ENCODE assay signal across 17 cellular contexts in genomic region chr10:29502351-29502750, GRCh38.
DNase-seq lines count a peak whose midpoint lies in the region; ATAC-seq and TF ChIP-seq lines count a peak whose summit lies in the region.
"Had no signal": no experiment of that assay in that cellular context is flagged by ENCODE, and none has a peak within 500 bp of the region (broad histone marks: within the 10 kb centered on the region; RNA-seq: fewer than 3 reads in every experiment).

No MANE protein-coding gene starts in this region.

- no peak overlapping the region for H2AFZ ChIP-seq in ACC112 (ENCODE audit: low read length, unreplicated experiment)
- no peak overlapping the region for H2AFZ ChIP-seq in osteoblast (ENCODE audit: low read length)
- H2AFZ ChIP-seq in MM.1S (ENCODE audit: low read length), result no peak overlapping the region

- H3K9me3 Mint-ChIP-seq in chondrocyte (ENCODE audit: low read depth), result no peaks in the 10 kb centered on the region
- H3K9me3 Mint-ChIP-seq: CD14-positive monocyte had no signal

- no peak overlapping the region for H3K4me3 Mint-ChIP-seq in chondrocyte (ENCODE audit: unreplicated experiment)
- H3K4me3 Mint-ChIP-seq: CD14-positive monocyte had no signal

- H3K9me3 ChIP-seq in RWPE2 (ENCODE audit: severe bottlenecking) (no peaks in the 10 kb centered on the region), osteoblast (ENCODE audit: low read depth, low read length) (no peaks in the 10 kb centered on the region), MM.1S (replicated peaks; ENCODE audit: insufficient read depth, low read length) (no peaks in the 10 kb centered on the region)
- H3K9me3 ChIP-seq: Peyer's patch had no signal

- peaks cover 10% of the 10 kb centered on the region for H3K4me1 Mint-ChIP-seq in chondrocyte (ENCODE audit: low read depth)

- H3K4me1 ChIP-seq in ACC112 (ENCODE audit: control insufficient read depth, insufficient read depth, low read length, unreplicated experiment) (peaks cover 11% of the 10 kb centered on the region), RWPE2 (ENCODE audit: insufficient read depth, poor library complexity, severe bottlenecking) (peaks cover 11% of the 10 kb centered on the region), osteoblast (ENCODE audit: insufficient read depth, low read length) (peaks cover 8% of the 10 kb centered on the region), MM.1S (ENCODE audit: low read length) (no peaks in the 10 kb centered on the region)
- H3K4me1 ChIP-seq: Peyer's patch had no signal

- H3K4me2 ChIP-seq in osteoblast (ENCODE audit: insufficient read depth, low read length), result no peak overlapping the region
- H3K4me2 ChIP-seq in MM.1S (ENCODE audit: low read depth, low read length), result no peak overlapping the region

- H3F3A ChIP-seq in MM.1S (ENCODE audit: insufficient read depth, low read length), result no peaks in the 10 kb centered on the region

- no peaks in the 10 kb centered on the region for H3K27me3 ChIP-seq in ACC112 (ENCODE audit: insufficient read depth, low read length)
- H3K27me3 ChIP-seq in RWPE2 (ENCODE audit: insufficient read depth, poor library complexity, severe bottlenecking), result no peaks in the 10 kb centered on the region
- H3K27me3 ChIP-seq in osteoblast (ENCODE audit: insufficient read depth, low read length), result no peaks in the 10 kb centered on the region
- H3K27me3 ChIP-seq in MM.1S (replicated peaks; ENCODE audit: insufficient read depth, low read length), result no peaks in the 10 kb centered on the region
- H3K27me3 ChIP-seq: Peyer's patch had no signal

- H3K27ac ChIP-seq in ACC112 (ENCODE audit: low read depth, low read length), result peak overlapping the region; percentile 65
- H3K27ac ChIP-seq in RWPE2 (ENCODE audit: poor library complexity, severe bottlenecking), result peak overlapping the region; percentile 37
- peak overlapping the region; percentile 43 for H3K27ac ChIP-seq in osteoblast (ENCODE audit: low read depth, low read length)
- H3K27ac ChIP-seq in MM.1S (ENCODE audit: low read length), result no peak overlapping the region
- H3K27ac ChIP-seq: HL-60, Peyer's patch had no signal

- H4K20me1 ChIP-seq in osteoblast (ENCODE audit: insufficient read depth, low read length), result no peaks in the 10 kb centered on the region
- no peaks in the 10 kb centered on the region for H4K20me1 ChIP-seq in MM.1S (ENCODE audit: insufficient read depth, low read length)

- no peaks in the 10 kb centered on the region for H3K9me2 ChIP-seq in MM.1S (replicated peaks; ENCODE audit: insufficient read depth, low read length)

- H3K36me3 Mint-ChIP-seq in chondrocyte (ENCODE audit: low read depth), result peaks cover 22% of the 10 kb centered on the region

- DNase-seq in RWPE2 (ENCODE audit: low spot score) (no peak), fibroblast of peridontal ligament (ENCODE audit: extremely low read depth) (peak; percentile 16), osteoblast (ENCODE audit: insufficient read length, low spot score, missing footprints) (no peak), MM.1S (no peak), chondrocyte (ENCODE audit: low spot score) (no peak)
- DNase-seq in activated CD8-positive, alpha-beta memory T cell treated with anti-CD3 and anti-CD28 coated beads, Interleukin-2, amount 50 U/mL, for 48 hours, result no peak
- DNase-seq: COR-L47, NCI-H1092, NCI-H446 treated with DMSO at 0.1 percent for 48 hours, NCI-H774, Peyer's patch, SHP77 treated with DMSO at 0.1 percent for 48 hours had no signal

- no peak overlapping the region for H3K27ac Mint-ChIP-seq in chondrocyte (ENCODE audit: unreplicated experiment)

- no peaks in the 10 kb centered on the region for H3K27me3 Mint-ChIP-seq in chondrocyte (ENCODE audit: low read depth)

- H3K36me3 ChIP-seq in ACC112 (ENCODE audit: insufficient read depth, low read length) (no peaks in the 10 kb centered on the region; the same call in none of the 2 replicates), RWPE2 (ENCODE audit: low read depth) (0 out of 2 replicates have a peak, but pooled peaks cover 5% of the 10 kb centered on the region), osteoblast (ENCODE audit: insufficient read depth, low read length) (peaks cover 2% of the 10 kb centered on the region), MM.1S (replicated peaks; ENCODE audit: insufficient read depth, low read length) (no peaks in the 10 kb centered on the region)

- no peak for TF ChIP-seq CTCF in RWPE2 (IDR thresholded peaks at IDR 0.05; ENCODE audit: poor library complexity, severe bottlenecking)
- no peak for TF ChIP-seq CTCF in osteoblast (IDR thresholded peaks at IDR 0.05; ENCODE audit: extremely low read depth, low read depth, low read length)
- no peak for TF ChIP-seq CTCF in MM.1S (IDR thresholded peaks at IDR 0.05; ENCODE audit: low read length)
- TF ChIP-seq CTCF in chondrocyte (IDR thresholded peaks at IDR 0.05), result no peak

- no peaks in the 10 kb centered on the region for H3K79me2 ChIP-seq in ACC112 (ENCODE audit: control insufficient read depth, insufficient read depth, low read length, unreplicated experiment)
- H3K79me2 ChIP-seq in osteoblast (ENCODE audit: insufficient read depth, low read length), result no peaks in the 10 kb centered on the region
- no peaks in the 10 kb centered on the region for H3K79me2 ChIP-seq in MM.1S (ENCODE audit: low read length)

- no peak overlapping the region for H3K9ac ChIP-seq in MM.1S (ENCODE audit: low read length)

- H3K4me3 ChIP-seq in ACC112 (ENCODE audit: low read depth, low read length) (no peak overlapping the region), RWPE2 (ENCODE audit: severe bottlenecking) (no peak overlapping the region), osteoblast (ENCODE audit: insufficient read depth, low read length) (no peak overlapping the region), MM.1S (ENCODE audit: low read length) (no peak overlapping the region)
- H3K4me3 ChIP-seq: K562, Peyer's patch had no signal

- ATAC-seq in RWPE2 (ENCODE audit: low read depth), result no peak
- no peak for ATAC-seq in GM21390 (IDR thresholded peaks at IDR 0.05; ENCODE audit: unreplicated experiment)
- ATAC-seq: K562 had no signal
